ENCODE assay signal across 1 cellular context in genomic region chr3:137612293-137612692, GRCh38.
A peak's percentile ranks its signal among the peaks of the same experiment; 100 is the strongest.
TF ChIP-seq lines count a peak whose summit lies in the region.

No MANE protein-coding gene starts in this region.

TF ChIP-seq in WTC11, 78 proteins besides CTCF, POLR2A, EP300 and RAD21:
- 0 out of 2 replicates have a peak, but pooled peaks have one; percentile 25 for TF ChIP-seq PRDM15 (CRISPR knock-in tag; IDR thresholded peaks at IDR 0.05)
- TF ChIP-seq ATF1 (CRISPR knock-in tag; IDR thresholded peaks at IDR 0.05), result no peak
